In the genomic region with DNA sequence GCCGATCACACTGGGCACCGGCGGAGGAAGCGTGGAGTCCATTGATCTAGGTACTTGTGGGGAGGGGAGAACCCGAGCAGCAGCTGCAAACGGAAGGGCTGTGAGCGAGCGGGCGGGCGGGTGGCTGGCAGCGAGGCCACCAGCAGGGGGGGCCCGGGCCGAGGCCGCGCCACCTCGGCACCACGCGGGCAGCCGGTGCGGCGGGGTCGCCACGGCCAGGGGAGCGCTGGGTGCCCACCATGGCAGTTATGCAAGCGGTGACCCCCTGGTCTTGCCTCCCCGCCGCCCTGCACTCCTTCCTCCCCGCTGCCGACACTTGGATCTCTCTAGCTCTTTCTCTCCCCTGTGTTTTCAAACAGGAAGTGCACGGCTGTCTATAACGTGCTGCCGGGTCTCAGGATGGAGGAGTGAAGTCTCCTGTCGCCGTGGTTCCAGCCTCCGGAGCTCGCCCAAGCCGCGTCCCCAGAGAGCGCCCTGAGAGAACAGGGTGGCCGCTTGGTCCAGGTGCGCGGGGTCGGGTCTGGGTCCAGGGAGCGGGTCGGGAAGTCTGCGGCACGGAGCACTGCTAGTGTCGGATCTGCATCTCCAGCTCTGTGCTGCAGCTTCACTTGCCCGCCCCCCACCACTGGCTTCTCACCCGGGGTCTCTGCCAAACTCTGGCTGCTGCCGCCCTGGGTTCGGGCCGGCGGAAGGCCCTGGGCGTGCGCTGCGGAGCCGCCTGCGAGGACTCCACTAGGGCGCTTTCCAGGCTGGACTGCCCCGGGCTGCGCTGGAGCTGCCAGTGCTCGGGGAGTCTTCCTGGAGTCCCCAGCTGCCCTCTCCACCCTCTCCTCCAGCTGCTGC, we compare ENCODE assay signal across 8 cellular contexts. TPM values are rescaled to one million over a fixed set of nuclear protein-coding genes. Genes with fewer than 3 reads are reported as not detected.
DNase-seq lines count a peak whose midpoint lies in the region; ATAC-seq and TF ChIP-seq lines count a peak whose summit lies in the region.

No MANE protein-coding gene starts in this region.

- H3K4me3 ChIP-seq in IMR-90 (ENCODE audit: insufficient read depth, low read depth, low read length), result peak overlapping the region; percentile 93
- peak overlapping the region; percentile 73 for H3K4me3 ChIP-seq in SK-N-MC
- H3K4me3 ChIP-seq in cardiac muscle cell, result peak overlapping the region; percentile 32
- H3K4me3 ChIP-seq in urinary bladder (ENCODE audit: low read depth, low read length), result peak overlapping the region; percentile 57

- CTCF ChIA-PET in IMR-90 (lab: Yijun Ruan, JAX), result interaction anchor here (0.6 to 2.0 kb wide), 14 partner anchors 9 to 1303 kb away, joined by 3 to 9 read pairs (median 4); no protein-coding TSS in a partner anchor

- peak; percentile 90 for DNase-seq in Daoy (ENCODE audit: low read depth)
- DNase-seq in IMR-90, result peak; percentile 66
- DNase-seq in SK-N-MC (ENCODE audit: low read depth, low spot score), result no peak
- peak; percentile 74 to 79 for DNase-seq in cardiac muscle cell (ENCODE audit: low read depth in 1 of 2, low spot score in 1 of 2)
- peak; percentile 56 to 95 (median 72) for DNase-seq in posterior cingulate gyrus

- H2AK9ac ChIP-seq in IMR-90 (replicated peaks; ENCODE audit: low read depth, low read length, poor library complexity), result peak overlapping the region; percentile 88

- H3K14ac ChIP-seq in IMR-90 (replicated peaks; ENCODE audit: low read depth, low read length), result peak overlapping the region; percentile 95

- peak overlapping the region; percentile 83 to 91 for H4K8ac ChIP-seq in IMR-90 (ENCODE audit: low read depth in 2 of 2, low read length in 2 of 2)

- peak overlapping the region; percentile 94 for H3K23ac ChIP-seq in IMR-90 (ENCODE audit: low read depth, low read length)

- no peaks in the 10 kb centered on the region for H4K20me1 ChIP-seq in IMR-90 (ENCODE audit: insufficient read depth, low read length)

- peak overlapping the region; percentile 96 for H2AFZ ChIP-seq in IMR-90 (replicated peaks; ENCODE audit: low read length, poor library complexity)

- 0 out of 2 replicates have a peak overlapping the region, but pooled peaks have one; percentile 38 for H2BK20ac ChIP-seq in IMR-90 (ENCODE audit: low read depth, low read length)

- peak overlapping the region; percentile 86 for H3K56ac ChIP-seq in IMR-90 (ENCODE audit: extremely low read depth, insufficient read depth, low read length)

- H3K9me3 ChIP-seq in IMR-90 (ENCODE audit: control insufficient read depth, insufficient read depth, low read length) (no peaks in the 10 kb centered on the region), SK-N-MC (ENCODE audit: low read depth, low read length) (no peaks in the 10 kb centered on the region), cardiac muscle cell (ENCODE audit: low read depth) (no peaks in the 10 kb centered on the region)

- H3K36me3 Mint-ChIP-seq in activated naive CD4-positive, alpha-beta T cell treated with anti-CD3 and anti-CD28 coated beads, Interleukin-2, amount 50 U/mL, for 24 hours, result peaks cover 17% of the 10 kb centered on the region

- H2BK120ac ChIP-seq in IMR-90 (ENCODE audit: low read depth, low read length), result peak overlapping the region; percentile 88

- H3K4me1 Mint-ChIP-seq in activated naive CD4-positive, alpha-beta T cell treated with anti-CD3 and anti-CD28 coated beads, Interleukin-2, amount 50 U/mL, for 24 hours, result peaks cover 50% of the 10 kb centered on the region

- peak overlapping the region; percentile 93; the same call in 1 of the 2 replicates for H2AK5ac ChIP-seq in IMR-90 (ENCODE audit: low read depth, low read length)

- H3K27me3 ChIP-seq in IMR-90 (ENCODE audit: control insufficient read depth, insufficient read depth, low read length) (no peaks in the 10 kb centered on the region), cardiac muscle cell (no peaks in the 10 kb centered on the region)

- H3K79me1 ChIP-seq in IMR-90 (ENCODE audit: low read depth in 1 of 2, low read length in 2 of 2), result peaks cover 21 to 31% of the 10 kb centered on the region in 2 experiments; a peak in 3 of 4 replicates

- peak overlapping the region; percentile 90 for H4K91ac ChIP-seq in IMR-90 (ENCODE audit: insufficient read depth, low read depth, low read length)

- no peaks in the 10 kb centered on the region for H3K27me3 Mint-ChIP-seq in activated naive CD4-positive, alpha-beta T cell treated with anti-CD3 and anti-CD28 coated beads, Interleukin-2, amount 50 U/mL, for 24 hours

- peak; percentile 69 for TF ChIP-seq RAD21 in IMR-90 (IDR thresholded peaks at IDR 0.05; ENCODE audit: low read length)

- intact Hi-C loops in IMR-90 (cut with micrococcal nuclease) (loop anchor here (2.0 kb wide), 3 partner anchors 39 to 143 kb away; no protein-coding TSS in a partner anchor), posterior cingulate gyrus (cut with DNase I) (loop anchor here (5.0 kb wide), 2 partner anchors 94 to 144 kb away; no protein-coding TSS in a partner anchor)

- peak overlapping the region; percentile 87 for H3K18ac ChIP-seq in IMR-90 (ENCODE audit: low read depth, low read length)

- H3K9me1 ChIP-seq in IMR-90 (ENCODE audit: insufficient read depth, low read length), result 0 out of 2 replicates have a peak, but pooled peaks cover 2% of the 10 kb centered on the region

- H2BK15ac ChIP-seq in IMR-90 (ENCODE audit: low read depth, low read length), result peak overlapping the region; percentile 94; the same call in 2 of the 3 replicates

- H2BK5ac ChIP-seq in IMR-90 (ENCODE audit: low read depth, low read length, poor library complexity, severe bottlenecking), result peak overlapping the region; percentile 96

- H3K9me3 Mint-ChIP-seq in activated naive CD4-positive, alpha-beta T cell treated with anti-CD3 and anti-CD28 coated beads, Interleukin-2, amount 50 U/mL, for 24 hours, result no peaks in the 10 kb centered on the region

- peak overlapping the region; percentile 92 for H3K27ac ChIP-seq in IMR-90 (ENCODE audit: insufficient read depth, low read length)
- no peak overlapping the region for H3K27ac ChIP-seq in SK-N-MC
- no peak overlapping the region for H3K27ac ChIP-seq in cardiac muscle cell
- peak overlapping the region; percentile 11 for H3K27ac ChIP-seq in urinary bladder (ENCODE audit: low read depth)

- H3K27ac Mint-ChIP-seq in activated naive CD4-positive, alpha-beta T cell treated with anti-CD3 and anti-CD28 coated beads, Interleukin-2, amount 50 U/mL, for 24 hours, result peak overlapping the region; percentile 98

- H3K4me1 ChIP-seq in IMR-90 (ENCODE audit: control insufficient read depth, insufficient read depth, low read length) (peaks cover 6% of the 10 kb centered on the region), cardiac muscle cell (ENCODE audit: low read depth) (no peaks in the 10 kb centered on the region), urinary bladder (ENCODE audit: insufficient read depth) (no peaks in the 10 kb centered on the region)

- no TSS peak for BruUV-seq in IMR-90 (replicated peaks; lab: Mats Ljungman, UMichigan)

- in situ Hi-C loops in IMR-90 (cut with MboI; ENCODE audit: low sequenced_read_pairs), result no loop called here

- WGBS in IMR-90 (ENCODE audit: extremely low coverage in 2 of 2, insufficient read length in 1 of 2), 2 experiments, result 1% methylated on average over 31 of the region's 63 CpGs; no CpG with 5 or more reads in 1 of the 2 experiments
- under 1% methylated on average over 63 of the region's 63 CpGs for WGBS in urinary bladder

- ATAC-seq in GM21528 (IDR thresholded peaks at IDR 0.05; ENCODE audit: low FRiP score, unreplicated experiment), result peak; percentile 89
- ATAC-seq in IMR-90 (ENCODE audit: low read depth), result peak; percentile 87

- dilution Hi-C loops in IMR-90 (cut with HindIII; ENCODE audit: low sequenced_read_pairs, unreplicated experiment), result no loop called here

- no peaks in the 10 kb centered on the region for H3K36me3 ChIP-seq in IMR-90 (ENCODE audit: control insufficient read depth, insufficient read depth, low read length)
- H3K36me3 ChIP-seq in SK-N-MC (ENCODE audit: insufficient read depth, low read length), result peaks cover 26% of the 10 kb centered on the region
- peaks cover 2% of the 10 kb centered on the region for H3K36me3 ChIP-seq in cardiac muscle cell
- no peaks in the 10 kb centered on the region for H3K36me3 ChIP-seq in urinary bladder (ENCODE audit: insufficient read depth)

- peak overlapping the region; percentile 95 for H3K4me3 Mint-ChIP-seq in activated naive CD4-positive, alpha-beta T cell treated with anti-CD3 and anti-CD28 coated beads, Interleukin-2, amount 50 U/mL, for 24 hours

- peak overlapping the region; percentile 66 for H4K5ac ChIP-seq in IMR-90 (ENCODE audit: low read depth, low read length)

- TF ChIP-seq CTCF in IMR-90 (conservative IDR thresholded peaks at IDR 0.05; ENCODE audit: low read depth, low read length), result peak; percentile 64
- peak; percentile 42 for TF ChIP-seq CTCF in cardiac muscle cell (IDR thresholded peaks at IDR 0.05; ENCODE audit: low read depth, low read length)

- POLR2A ChIA-PET in IMR-90 (lab: Charles Lee; ENCODE audit: unreplicated experiment), result interaction anchor here (0.6 to 0.7 kb wide), 2 partner anchors 15 to 18 kb away, joined by 3 read pairs; no protein-coding TSS in a partner anchor

- peak overlapping the region; percentile 98 for H3K4me2 ChIP-seq in IMR-90 (ENCODE audit: low read depth, low read length)

- TF ChIP-seq POLR2A in IMR-90 (IDR thresholded peaks at IDR 0.05; ENCODE audit: low read depth, low read length), result 0 out of 2 replicates have a peak, but pooled peaks have one; percentile 34

- H3K4ac ChIP-seq in IMR-90 (ENCODE audit: low read depth, low read length), result peak overlapping the region; percentile 95

- peak overlapping the region; percentile 96 for H3K9ac ChIP-seq in IMR-90 (ENCODE audit: low read depth, low read length)
- peak overlapping the region; percentile 34 for H3K9ac ChIP-seq in SK-N-MC (ENCODE audit: insufficient read length)

TF ChIP-seq in IMR-90, 13 proteins besides CTCF, POLR2A, EP300 and RAD21 (continues in another document):
- TF ChIP-seq CHD1 (IDR thresholded peaks at IDR 0.05; ENCODE audit: low read depth, low read length) (no peak), MXI1 (IDR thresholded peaks at IDR 0.05; ENCODE audit: borderline replicate concordance, low read depth, low read length) (peak; percentile 77; the same call in 1 of the 2 replicates), MAFK (IDR thresholded peaks at IDR 0.05; ENCODE audit: low read depth, low read length) (no peak), SMC3 (IDR thresholded peaks at IDR 0.05; ENCODE audit: low read depth, low read length) (peak; percentile 64)

RNA-seq across cellular contexts. Expression of gene LRRC8D, which starts 22.7 kb away (rescaled TPM):
- 36.2 and 46.0 TPM in 2 replicates for total RNA-seq in Daoy (2014; rRNA removed; shearing (Covaris generic))
- 34.7 and 35.3 TPM in 2 replicates for total RNA-seq in IMR-90 (2012; rRNA removed)
- 30.7 and 34.1 TPM in 2 replicates for polyA plus RNA-seq in IMR-90 (2012; rRNA removed)
- 29.8 and 40.6 TPM in 2 replicates for polyA plus RNA-seq in IMR-90 (2012; cell fraction: cytosol; rRNA removed)
- polyA plus RNA-seq in IMR-90 (2012; cell fraction: nucleus; rRNA removed; ENCODE audit: low replicate concordance), result 12.1 and 17.4 TPM in 2 replicates
- 10.1 and 10.7 TPM in 2 replicates for total RNA-seq in cardiac muscle cell
- 13.8 and 14.0 TPM in 2 replicates for polyA plus RNA-seq in cardiac muscle cell
- 21.6 TPM for total RNA-seq in urinary bladder
- polyA plus RNA-seq in urinary bladder, result 8.3 TPM

Comparison
In these comparisons a context has a peak if more than half of its experiments do, and no peak if none do; other contexts are left out.
1. H3K27ac ChIP-seq: peak in IMR-90 (single experiment) and urinary bladder (single experiment); none in SK-N-MC (single experiment) and cardiac muscle cell (single experiment).
2. H3K4me3 ChIP-seq: peak in every context shown above with its lines; median percentile 93 in IMR-90; 73 in SK-N-MC; 57 in urinary bladder; 32 in cardiac muscle cell.